10 cellular contexts compared by ENCODE assay signal in genomic region chr16:89570983-89571598, GRCh38. TPM values are rescaled to one million over a fixed set of nuclear protein-coding genes. Genes with fewer than 3 reads are reported as not detected.
"Had no signal": no experiment of that assay in that cellular context is flagged by ENCODE, and none has a peak within 500 bp of the region (broad histone marks: within the 10 kb centered on the region; RNA-seq: fewer than 3 reads in every experiment).

No MANE protein-coding gene starts in this region.

RNA-seq across cellular contexts. Expression of gene CPNE7, which starts 4.5 kb away (rescaled TPM):
- total RNA-seq: ascending aorta had no signal

RNA-seq across cellular contexts. Expression of gene DPEP1, which starts 42.4 kb away (rescaled TPM):
- total RNA-seq: activated B cell treated with CpG ODN at 0.5 μM for 24 hours; activated CD4-positive, alpha-beta memory T cell treated with anti-CD3 and anti-CD28 coated beads for 36 hours; activated CD4-positive, alpha-beta T cell treated with anti-CD3 and anti-CD28 coated beads, Interleukin-2, amount 10 ng/mL, durations not matched to agents 24 days and 14 days; activated CD8-positive, alpha-beta memory T cell treated with anti-CD3 and anti-CD28 coated beads for 36 hours; activated CD8-positive, alpha-beta T cell treated with anti-CD3 and anti-CD28 coated beads for 36 hours; activated naive CD8-positive, alpha-beta T cell treated with anti-CD3 and anti-CD28 coated beads, Interleukin-2, amount 10 ng/mL, durations not matched to agents 7 days and 5 days; activated T-helper 2 cell treated with anti-CD3 and anti-CD28 coated beads, Interferon-gamma antibody, Interleukin-2, Interleukin-4, amounts not matched to agents 10 μg/mL and 5 μg/mL and 100 μg/mL, durations not matched to agents 14 hours and 24 hours and 36 hours; ascending aorta; chondrocyte; T-helper 1 cell treated with Interleukin-12 subunit alpha and Interleukin-12 subunit beta and Interleukin-4 antibody, amounts not matched to agents 30 ng/mL and 1 ng/mL, for 36 hours had no signal
